8 cellular contexts compared by ENCODE assay signal in genomic region chr7:74449809-74450397, GRCh38. TPM values are rescaled to one million over a fixed set of nuclear protein-coding genes. Genes with fewer than 3 reads are reported as not detected.
DNase-seq lines count a peak whose midpoint lies in the region; ATAC-seq and TF ChIP-seq lines count a peak whose summit lies in the region.

No MANE protein-coding gene starts in this region.

- H3K9me3 Mint-ChIP-seq in memory B cell, result no peaks in the 10 kb centered on the region

- DNase-seq in NCI-H2107 treated with DMSO at 0.1 percent for 48 hours (lab: John Stamatoyannopoulos, UW; ENCODE audit: unreplicated experiment), result peak; percentile 28
- DNase-seq in NCI-H2107 (lab: John Stamatoyannopoulos, UW), result no peak
- peak; percentile 54 for DNase-seq in NCI-H1694 treated with DMSO at 0.1 percent for 48 hours (lab: John Stamatoyannopoulos, UW)
- peak; percentile 64 for DNase-seq in activated CD4-positive, alpha-beta T cell treated with anti-CD3 and anti-CD28 coated beads, Interleukin-2, amount 50 U/mL, for 1 hour
- DNase-seq in dorsolateral prefrontal cortex, result peak in 3 of 10 donors; percentile 34 to 36 (median 34)
- DNase-seq in memory B cell (ENCODE audit: low spot score in 2 of 2), result peak; percentile 72 to 79
- peak; percentile 89 for DNase-seq in stimulated activated CD8-positive, alpha-beta memory T cell treated with anti-CD3 and anti-CD28 coated beads, Interleukin-4, amount 100 ng/mL, for 48 hours
- DNase-seq in DMS153 treated with DMSO at 0.1 percent for 48 hours (lab: John Stamatoyannopoulos, UW; ENCODE audit: unreplicated experiment), result no peak

- no peaks in the 10 kb centered on the region for H3K27me3 ChIP-seq in dorsolateral prefrontal cortex

- ATAC-seq in memory B cell (ENCODE audit: low read depth), result peak; percentile 40

- H3K27ac Mint-ChIP-seq in memory B cell, result no peak overlapping the region

- H3K36me3 Mint-ChIP-seq in memory B cell, result no peaks in the 10 kb centered on the region

- intact Hi-C loops in dorsolateral prefrontal cortex (cut with DNase I), result loop anchor here (10.0 kb wide), 2 partner anchors 115 to 205 kb away; partner anchors contain the start of gene GTF2I (in 1 of the 2)

- H3K4me3 Mint-ChIP-seq in memory B cell, result no peak overlapping the region

- H3K4me3 ChIP-seq in dorsolateral prefrontal cortex, result no peak overlapping the region

- peaks cover 9% of the 10 kb centered on the region for H3K4me1 Mint-ChIP-seq in memory B cell

- no peak overlapping the region for H3K27ac ChIP-seq in dorsolateral prefrontal cortex

- peak; percentile 55 to 94 (median 83) for TF ChIP-seq CTCF in dorsolateral prefrontal cortex (IDR thresholded peaks at IDR 0.05 in 54 of 56, conservative IDR thresholded peaks at IDR 0.05 in 2 of 56; ENCODE audit: low read depth in 1 of 56, partially characterized antibody in 56 of 56)

- peaks cover 11% of the 10 kb centered on the region for H3K27me3 Mint-ChIP-seq in memory B cell

RNA-seq across cellular contexts. Expression of gene GTF2IRD1, which starts 3.8 kb away (rescaled TPM):
- 10 to 100 TPM; 13.2 to 37.2 (median 22.2) TPM for total RNA-seq in dorsolateral prefrontal cortex

Comparison
In these comparisons a context has a peak if more than half of its experiments do, and no peak if none do; other contexts are left out.
1. DNase-seq: peak in NCI-H2107 treated with DMSO at 0.1 percent for 48 hours (single experiment), NCI-H1694 treated with DMSO at 0.1 percent for 48 hours (single experiment), activated CD4-positive, alpha-beta T cell treated with anti-CD3 and anti-CD28 coated beads, Interleukin-2, amount 50 U/mL, for 1 hour (single experiment), memory B cell (2 of 2) and stimulated activated CD8-positive, alpha-beta memory T cell treated with anti-CD3 and anti-CD28 coated beads, Interleukin-4, amount 100 ng/mL, for 48 hours (single experiment); none in NCI-H2107 (single experiment) and DMS153 treated with DMSO at 0.1 percent for 48 hours (single experiment).